ENCODE assay signal across 8 cellular contexts in genomic region chr11:48005878-48006277, GRCh38. TPM values are rescaled to one million over a fixed set of nuclear protein-coding genes. Genes with fewer than 3 reads are reported as not detected.
DNase-seq lines count a peak whose midpoint lies in the region; ATAC-seq and TF ChIP-seq lines count a peak whose summit lies in the region.

No MANE protein-coding gene starts in this region.

- peaks cover 77% of the 10 kb centered on the region for H3K4me1 Mint-ChIP-seq in activated T-cell treated with anti-CD3 and anti-CD28 coated beads, Interleukin-2, amount 50 U/mL, for 4 hours (ENCODE audit: low read depth)
- H3K4me1 Mint-ChIP-seq in endothelial cell (ENCODE audit: unreplicated experiment): peaks cover 4% of the 10 kb centered on the region

- no peak for TF ChIP-seq CTCF in endothelial cell (IDR thresholded peaks at IDR 0.05; ENCODE audit: unreplicated experiment)

- DNase-seq in activated T-cell treated with anti-CD3 and anti-CD28 coated beads, Interleukin-2, amount 50 U/mL, for 4 hours: no peak
- DNase-seq in activated T-cell treated with anti-CD3 and anti-CD28 coated beads, Interleukin-2, amount 50 U/mL, for 1 hour: no peak
- no peak for DNase-seq in endothelial cell (ENCODE audit: low spot score)
- DNase-seq in substantia nigra (lab: John Stamatoyannopoulos, UW): no peak
- no peak for DNase-seq in COLO668 (lab: John Stamatoyannopoulos, UW; ENCODE audit: unreplicated experiment)
- DNase-seq in cerebellum (ENCODE audit: low spot score): no peak

- H3K27me3 Mint-ChIP-seq in activated T-cell treated with anti-CD3 and anti-CD28 coated beads, Interleukin-2, amount 50 U/mL, for 4 hours (ENCODE audit: low read depth): no peaks in the 10 kb centered on the region
- H3K27me3 Mint-ChIP-seq in endothelial cell (ENCODE audit: unreplicated experiment): peaks cover 6% of the 10 kb centered on the region

- peaks cover 2% of the 10 kb centered on the region for H3K36me3 Mint-ChIP-seq in activated T-cell treated with anti-CD3 and anti-CD28 coated beads, Interleukin-2, amount 50 U/mL, for 4 hours (ENCODE audit: insufficient read depth)
- H3K36me3 Mint-ChIP-seq in endothelial cell (ENCODE audit: low read depth, unreplicated experiment): no peaks in the 10 kb centered on the region

- peak in 1 of 2 donors; percentile 3 for ATAC-seq in activated T-cell treated with anti-CD3 and anti-CD28 coated beads, Interleukin-2, amount 50 U/mL, for 4 hours
- peak; percentile 18 for ATAC-seq in SK-N-SH treated with all-trans-retinoic acid at 6 μM for 48 hours
- no peak for ATAC-seq in GM21515 (IDR thresholded peaks at IDR 0.05; ENCODE audit: unreplicated experiment)

- no peaks in the 10 kb centered on the region for H3K9me3 Mint-ChIP-seq in activated T-cell treated with anti-CD3 and anti-CD28 coated beads, Interleukin-2, amount 50 U/mL, for 4 hours
- H3K9me3 Mint-ChIP-seq in endothelial cell (ENCODE audit: unreplicated experiment): no peaks in the 10 kb centered on the region

- H3K27ac ChIP-seq in substantia nigra (ENCODE audit: low read depth, low read length, poor library complexity, severe bottlenecking): peak overlapping the region; percentile 33

- peak overlapping the region; percentile 70 for H3K4me3 Mint-ChIP-seq in activated T-cell treated with anti-CD3 and anti-CD28 coated beads, Interleukin-2, amount 50 U/mL, for 4 hours
- no peak overlapping the region for H3K4me3 Mint-ChIP-seq in endothelial cell (ENCODE audit: unreplicated experiment)

- H3K27ac Mint-ChIP-seq in endothelial cell (ENCODE audit: unreplicated experiment): peak overlapping the region; percentile 23

TF ChIP-seq in SK-N-SH treated with all-trans-retinoic acid at 6 μM for 48 hours, 23 proteins besides CTCF, POLR2A, EP300 and RAD21:
- TF ChIP-seq ZNF8 (CRISPR knock-in tag; IDR thresholded peaks at IDR 0.05) (no peak), BACH2 (CRISPR knock-in tag; IDR thresholded peaks at IDR 0.05; ENCODE audit: borderline replicate concordance) (no peak), GLIS3 (CRISPR knock-in tag; IDR thresholded peaks at IDR 0.05) (no peak), ZFP30 (CRISPR knock-in tag; IDR thresholded peaks at IDR 0.05) (no peak), ZFP3 (CRISPR knock-in tag; IDR thresholded peaks at IDR 0.05) (no peak), ISL1 (CRISPR knock-in tag; IDR thresholded peaks at IDR 0.05) (no peak), ZNF70 (CRISPR knock-in tag; IDR thresholded peaks at IDR 0.05) (no peak), POU6F1 (CRISPR knock-in tag; IDR thresholded peaks at IDR 0.05; ENCODE audit: borderline replicate concordance, low read depth) (no peak), ZNF565 (CRISPR knock-in tag; conservative IDR thresholded peaks at IDR 0.05; ENCODE audit: low read depth) (no peak), TSHZ2 (CRISPR knock-in tag; IDR thresholded peaks at IDR 0.05) (no peak), ARNTL (CRISPR knock-in tag; IDR thresholded peaks at IDR 0.05; ENCODE audit: borderline replicate concordance, low read depth) (no peak), TCF4 (CRISPR knock-in tag; IDR thresholded peaks at IDR 0.05; ENCODE audit: borderline replicate concordance) (no peak), PATZ1 (CRISPR knock-in tag; IDR thresholded peaks at IDR 0.05; ENCODE audit: borderline replicate concordance) (no peak), ESRRG (CRISPR knock-in tag; IDR thresholded peaks at IDR 0.05) (no peak), CREB5 (CRISPR knock-in tag; IDR thresholded peaks at IDR 0.05; ENCODE audit: low read depth) (no peak), RARB (CRISPR knock-in tag; IDR thresholded peaks at IDR 0.05) (no peak), ZC3H10 (CRISPR knock-in tag; IDR thresholded peaks at IDR 0.05) (no peak), PPARA (CRISPR knock-in tag; IDR thresholded peaks at IDR 0.05; ENCODE audit: borderline replicate concordance) (no peak), CSRNP3 (CRISPR knock-in tag; IDR thresholded peaks at IDR 0.05) (no peak)

RNA-seq across cellular contexts. Expression of gene PTPRJ, which starts 25.5 kb away (rescaled TPM):
- total RNA-seq in activated T-cell treated with anti-CD3 and anti-CD28 coated beads, Interleukin-2, amount 50 U/mL, for 4 hours: 10 to 100 TPM; 13.8 to 22.3 (median 19.0) TPM
- 1.6 TPM for total RNA-seq in endothelial cell (ENCODE audit: unreplicated experiment)
- total RNA-seq in cerebellum: 30.3 TPM
